ENCODE assay signal across 10 cellular contexts in the genomic region with DNA sequence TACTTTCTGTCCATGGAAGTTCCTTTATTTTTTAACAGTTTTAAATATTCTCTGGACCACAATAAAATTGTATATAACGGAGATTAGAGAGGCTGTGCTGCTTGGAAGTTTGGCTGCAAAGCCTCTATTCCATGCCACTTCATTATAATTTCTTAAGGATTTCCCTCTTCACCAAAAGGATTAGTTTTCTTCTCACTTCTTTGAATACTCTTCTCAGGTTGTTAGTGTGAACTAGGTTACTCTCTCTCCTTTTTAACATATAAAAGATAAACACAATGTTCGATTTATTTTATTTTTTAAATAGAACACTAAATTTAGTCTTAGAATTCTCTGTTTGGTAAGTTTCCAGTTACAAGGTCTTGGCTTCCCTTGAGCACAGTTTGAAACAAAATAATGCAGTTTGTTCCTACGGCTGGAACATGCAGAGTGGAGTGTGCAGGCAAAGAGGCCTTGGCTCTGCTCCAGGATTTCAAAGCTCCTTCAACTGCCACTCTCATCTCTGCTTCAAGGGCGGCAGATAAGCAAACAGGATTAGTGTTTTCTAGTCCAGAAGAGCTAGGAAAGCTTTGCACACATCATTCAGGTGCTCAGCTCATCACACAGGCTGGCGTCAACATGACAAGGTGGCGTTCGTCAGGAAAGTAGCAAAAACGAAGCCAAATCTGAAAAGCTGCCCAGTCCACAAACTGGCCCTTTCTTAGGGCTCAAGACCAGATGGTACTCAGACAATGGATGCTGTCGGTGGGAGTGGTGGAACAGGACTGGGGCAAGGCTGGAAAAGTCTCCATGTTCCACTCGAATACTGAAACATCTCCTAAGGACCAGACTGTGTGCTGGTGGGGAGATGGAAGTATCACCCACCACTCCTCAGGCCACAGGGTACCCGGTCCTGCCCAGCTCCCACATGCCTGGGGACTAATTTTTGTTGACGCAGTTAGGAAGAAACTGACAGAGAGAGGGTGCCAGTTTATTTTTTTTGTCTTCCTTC.
DNase-seq lines count a peak whose midpoint lies in the region; ATAC-seq and TF ChIP-seq lines count a peak whose summit lies in the region.
"Had no signal": no experiment of that assay in that cellular context is flagged by ENCODE, and none has a peak within 500 bp of the region (broad histone marks: within the 10 kb centered on the region; RNA-seq: fewer than 3 reads in every experiment).

No MANE protein-coding gene starts in this region.

- TF ChIP-seq CTCF in LNCaP clone FGC (IDR thresholded peaks at IDR 0.05; ENCODE audit: control insufficient read depth, extremely low read depth, insufficient read depth): no peak

- no peaks in the 10 kb centered on the region for H3K36me3 Mint-ChIP-seq in activated CD4-positive, alpha-beta memory T cell treated with anti-CD3 and anti-CD28 coated beads, Interleukin-2, amount 10 ng/mL, durations not matched to agents 7 days and 5 days (ENCODE audit: low read depth)

- no peaks in the 10 kb centered on the region for H3K9me3 Mint-ChIP-seq in activated CD4-positive, alpha-beta memory T cell treated with anti-CD3 and anti-CD28 coated beads, Interleukin-2, amount 10 ng/mL, durations not matched to agents 7 days and 5 days

- DNase-seq in LNCaP clone FGC (ENCODE audit: low read depth) (peak; percentile 37), NCI-H748 treated with DMSO at 0.1 percent for 48 hours (lab: John Stamatoyannopoulos, UW) (peak; percentile 95), fibroblast of peridontal ligament (ENCODE audit: extremely low read depth) (peak; percentile 9), sciatic nerve (ENCODE audit: low spot score) (no peak), GOT3 (lab: John Stamatoyannopoulos, UW) (no peak)
- DNase-seq in activated CD4-positive, alpha-beta memory T cell treated with anti-CD3 and anti-CD28 coated beads, Interleukin-2, amount 10 ng/mL, durations not matched to agents 7 days and 5 days: no peak
- DNase-seq in stimulated activated CD4-positive, alpha-beta T cell treated with anti-CD3 and anti-CD28 coated beads, Interleukin-2, amount 100 ng/mL, for 48 hours: no peak

- peaks cover 31% of the 10 kb centered on the region for H3K4me1 Mint-ChIP-seq in activated CD4-positive, alpha-beta memory T cell treated with anti-CD3 and anti-CD28 coated beads, Interleukin-2, amount 10 ng/mL, durations not matched to agents 7 days and 5 days

- peaks cover 10% of the 10 kb centered on the region for H3K27me3 Mint-ChIP-seq in activated CD4-positive, alpha-beta memory T cell treated with anti-CD3 and anti-CD28 coated beads, Interleukin-2, amount 10 ng/mL, durations not matched to agents 7 days and 5 days
- H3K27me3 Mint-ChIP-seq: type B pancreatic cell had no signal

- peak; percentile 60 for ATAC-seq in sciatic nerve
- ATAC-seq in HG02642 (IDR thresholded peaks at IDR 0.05; ENCODE audit: poor library complexity, unreplicated experiment): no peak
- ATAC-seq: HCT116 had no signal

- H3K4me3 Mint-ChIP-seq in activated CD4-positive, alpha-beta memory T cell treated with anti-CD3 and anti-CD28 coated beads, Interleukin-2, amount 10 ng/mL, durations not matched to agents 7 days and 5 days: no peak overlapping the region
- H3K4me3 Mint-ChIP-seq: type B pancreatic cell had no signal

- CTCF ChIA-PET in activated CD4-positive, alpha-beta memory T cell treated with anti-CD3 and anti-CD28 coated beads, Interleukin-2, amount 10 ng/mL, durations not matched to agents 7 days and 5 days (lab: Charles Lee): no interaction called here

- H3K27ac Mint-ChIP-seq in activated CD4-positive, alpha-beta memory T cell treated with anti-CD3 and anti-CD28 coated beads, Interleukin-2, amount 10 ng/mL, durations not matched to agents 7 days and 5 days: no peak overlapping the region
- H3K27ac Mint-ChIP-seq: type B pancreatic cell had no signal

- intact Hi-C loops in sciatic nerve (cut with DNase I): no loop called here

- no peak overlapping the region for H3K4me3 ChIP-seq in LNCaP clone FGC (ENCODE audit: low read depth, low read length)

- POLR2A ChIA-PET in activated CD4-positive, alpha-beta memory T cell treated with anti-CD3 and anti-CD28 coated beads, Interleukin-2, amount 10 ng/mL, durations not matched to agents 7 days and 5 days (lab: Charles Lee): no interaction called here

Comparison
In these comparisons a context has a peak if more than half of its experiments do, and no peak if none do; other contexts are left out.
1. DNase-seq: peak in LNCaP clone FGC (single experiment), NCI-H748 treated with DMSO at 0.1 percent for 48 hours (single experiment) and fibroblast of peridontal ligament (single experiment); none in sciatic nerve (single experiment), activated CD4-positive, alpha-beta memory T cell treated with anti-CD3 and anti-CD28 coated beads, Interleukin-2, amount 10 ng/mL, durations not matched to agents 7 days and 5 days (single experiment), stimulated activated CD4-positive, alpha-beta T cell treated with anti-CD3 and anti-CD28 coated beads, Interleukin-2, amount 100 ng/mL, for 48 hours (0 of 2) and GOT3 (single experiment).